Comparison of ENCODE assay signal across 1 cellular context in the genomic region with DNA sequence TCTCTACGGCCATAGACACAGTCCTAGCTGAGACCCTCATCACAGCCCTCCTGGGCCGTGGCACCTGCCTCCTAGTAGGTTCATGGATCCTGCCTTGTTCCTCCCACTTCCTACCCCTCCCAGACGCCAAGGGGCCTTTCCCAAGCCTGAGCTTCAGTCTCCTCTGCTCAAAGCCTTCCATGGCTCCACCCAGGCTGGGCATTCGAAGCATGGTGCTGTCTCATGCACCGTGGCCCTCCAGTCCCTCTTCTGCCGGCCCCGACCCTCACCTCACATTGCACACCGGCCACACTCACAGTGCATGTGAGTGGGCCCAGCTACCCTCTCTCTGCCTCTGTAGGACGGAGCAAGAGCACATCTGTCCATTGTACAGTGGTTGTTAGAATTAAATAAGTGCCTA.
TF ChIP-seq lines count a peak whose summit lies in the region.

No MANE protein-coding gene starts in this region.

TF ChIP-seq in HepG2, 621 proteins besides CTCF, POLR2A, EP300 and RAD21:
- TF ChIP-seq, protein P1, sequence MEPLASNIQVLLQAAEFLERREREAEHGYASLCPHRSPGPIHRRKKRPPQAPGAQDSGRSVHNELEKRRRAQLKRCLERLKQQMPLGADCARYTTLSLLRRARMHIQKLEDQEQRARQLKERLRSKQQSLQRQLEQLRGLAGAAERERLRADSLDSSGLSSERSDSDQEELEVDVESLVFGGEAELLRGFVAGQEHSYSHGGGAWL (CRISPR knock-in tag; IDR thresholded peaks at IDR 0.05): no peak
- TF ChIP-seq ZBTB38 (CRISPR knock-in tag; IDR thresholded peaks at IDR 0.05) (no peak), ZNF768 (CRISPR knock-in tag; IDR thresholded peaks at IDR 0.05) (peak; percentile 19; the same call in 1 of the 2 replicates), RFX1 (IDR thresholded peaks at IDR 0.05) (no peak), PHF8 (CRISPR knock-in tag; IDR thresholded peaks at IDR 0.05) (no peak)
TF ChIP-seq in HepG2: peak in this region for 1.
